21 cellular contexts compared by ENCODE assay signal in genomic region chr7:148483515-148483914, GRCh38.
"Had no signal": no experiment of that assay in that cellular context is flagged by ENCODE, and none has a peak within 500 bp of the region (broad histone marks: within the 10 kb centered on the region; RNA-seq: fewer than 3 reads in every experiment).

No MANE protein-coding gene starts in this region.

- H3K27ac ChIP-seq: SK-N-MC, WERI-Rb-1 had no signal

- ATAC-seq: activated CD4-positive, alpha-beta T cell treated with anti-CD3 and anti-CD28 coated beads for 36 hours; activated T-helper 17 cell treated with anti-CD3 and anti-CD28 coated beads, Interleukin-2, amount 50 U/mL, for 72 hours; Right ventricle myocardium inferior had no signal

- H3K4me3 ChIP-seq: SK-N-MC had no signal

- DNase-seq: activated CD4-positive, alpha-beta memory T cell treated with anti-CD3 and anti-CD28 coated beads, Interleukin-2, amount 10 ng/mL, durations not matched to agents 7 days and 5 days; activated CD4-positive, alpha-beta T cell treated with anti-CD3 and anti-CD28 coated beads for 36 hours; activated CD4-positive, alpha-beta T cell treated with anti-CD3 and anti-CD28 coated beads, Interleukin-2, amount 50 U/mL, for 1 hour; activated gamma-delta T cell; activated naive CD4-positive, alpha-beta T cell treated with anti-CD3 and anti-CD28 coated beads, Interleukin-2, amount 10 ng/mL, durations not matched to agents 7 days and 5 days; activated naive CD8-positive, alpha-beta T cell treated with anti-CD3 and anti-CD28 coated beads for 36 hours; activated T-cell treated with anti-CD3 and anti-CD28 coated beads for 4 hours; activated T-cell treated with anti-CD3 and anti-CD28 coated beads, Interleukin-2, amount 50 U/mL, for 48 hours; NCI-H1048; NCI-H1417; NCI-H1930; NCI-H345; NCI-H510A; NCI-H526 treated with DMSO at 0.1 percent for 48 hours; NCI-H82; RPMI8226; T-helper 1 cell; WERI-Rb-1 had no signal

- H3K36me3 ChIP-seq: WERI-Rb-1 had no signal
